Comparison of ENCODE assay signal across 8 cellular contexts in the genomic region with DNA sequence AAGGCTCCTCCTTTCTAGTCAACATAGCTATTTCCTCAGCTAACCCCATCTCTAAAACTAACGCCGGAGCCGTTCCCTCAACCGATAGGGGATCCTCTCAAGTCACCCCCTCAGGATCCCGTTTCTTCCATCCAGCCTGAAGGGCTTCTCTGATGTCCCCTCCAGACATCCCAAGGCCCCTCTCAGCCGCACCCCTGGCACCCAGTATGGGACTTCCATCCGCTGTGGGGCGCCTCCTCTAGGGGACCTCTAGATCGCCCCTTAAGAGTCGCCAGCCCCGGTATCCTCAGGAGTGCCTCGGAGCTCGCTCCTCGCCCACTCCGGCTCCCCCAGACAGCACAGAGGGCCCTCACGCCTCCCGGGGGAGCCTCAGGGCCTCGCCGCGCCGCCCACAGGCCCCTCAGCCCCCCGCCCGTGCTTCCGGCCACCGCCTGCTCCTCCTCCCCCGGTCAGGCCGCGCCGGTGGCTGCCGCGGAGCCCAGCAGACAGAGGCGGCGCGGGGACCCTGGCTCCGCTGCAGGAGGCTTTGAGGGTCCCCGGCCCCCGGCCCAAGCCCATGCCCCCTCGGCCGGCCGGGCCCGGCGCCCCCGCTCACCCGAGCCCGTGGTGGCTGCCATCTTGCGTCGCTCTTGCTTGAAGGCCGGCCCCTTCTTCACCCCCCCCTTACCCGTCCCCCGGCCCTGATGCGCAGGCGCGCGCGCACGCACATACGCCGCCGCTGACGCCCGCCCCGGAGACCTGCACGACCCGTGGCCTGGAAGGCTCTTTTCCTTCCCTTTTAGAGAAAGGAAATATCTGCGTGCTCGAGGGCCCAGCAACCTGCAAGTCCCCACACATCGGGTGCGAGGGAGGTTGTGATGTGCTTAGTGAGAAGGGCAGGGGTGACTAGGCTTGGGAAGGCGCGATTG. TPM values are rescaled to one million over a fixed set of nuclear protein-coding genes. Genes with fewer than 3 reads are reported as not detected.
DNase-seq lines count a peak whose midpoint lies in the region; ATAC-seq and TF ChIP-seq lines count a peak whose summit lies in the region.

A gene (minus strand): TSS at position 639 of the 908 bp plus-strand sequence. CDS start 22 bp downstream, at position 617.

- H3K9me3 ChIP-seq in BLaER1 treated with 17β-estradiol and CSF1 and Interleukin-3, amounts not matched to agents 10 nM and 100 nM (replicated peaks in 1 of 11), result no peaks in the 10 kb centered on the region
- H3K9me3 ChIP-seq in OCI-LY3 (ENCODE audit: insufficient read depth, low read length), result no peaks in the 10 kb centered on the region

- peak within 1 kb of the TSS; percentile 97 for H3K4me3 Mint-ChIP-seq in endothelial cell (ENCODE audit: unreplicated experiment)

- H3K4me1 Mint-ChIP-seq in endothelial cell (ENCODE audit: unreplicated experiment), result peaks cover 66% of the 10 kb centered on the region

- peaks cover 6 to 22% (median 14%) of the 10 kb centered on the region in 11 experiments; a peak in 21 of 22 replicates for H3K36me3 ChIP-seq in BLaER1 treated with 17β-estradiol and CSF1 and Interleukin-3, amounts not matched to agents 10 nM and 100 nM
- peaks cover 28% of the 10 kb centered on the region for H3K36me3 ChIP-seq in OCI-LY3 (replicated peaks; ENCODE audit: low read depth, low read length)

- DNase-seq in HuH-7.5 (ENCODE audit: low spot score) (peak; percentile 94), endothelial cell (ENCODE audit: low spot score) (peak; percentile 87), midbrain (lab: John Stamatoyannopoulos, UW) (peak; percentile 95)
- DNase-seq in activated CD8-positive, alpha-beta memory T cell treated with anti-CD3 and anti-CD28 coated beads, Interleukin-2, amount 50 U/mL, for 48 hours, result peak; percentile 94
- peak; percentile 82 to 88 for DNase-seq in stimulated activated CD8-positive, alpha-beta memory T cell treated with anti-CD3 and anti-CD28 coated beads, Interleukin-15, amount 100 ng/mL, for 48 hours (ENCODE audit: low read depth in 2 of 2)

- peaks cover 14% of the 10 kb centered on the region for H3K36me3 Mint-ChIP-seq in endothelial cell (ENCODE audit: low read depth, unreplicated experiment)

- no peaks in the 10 kb centered on the region for H3K9me3 Mint-ChIP-seq in endothelial cell (ENCODE audit: unreplicated experiment)

- peak within 1 kb of the TSS; percentile 96 to 99 (median 98) for H3K4me2 ChIP-seq in BLaER1 treated with 17β-estradiol and CSF1 and Interleukin-3, amounts not matched to agents 10 nM and 100 nM
- peak within 1 kb of the TSS; percentile 94 for H3K4me2 ChIP-seq in OCI-LY3 (ENCODE audit: low read length)

- no peaks in the 10 kb centered on the region for H3K27me3 ChIP-seq in BLaER1 treated with 17β-estradiol and CSF1 and Interleukin-3, amounts not matched to agents 10 nM and 100 nM
- no peaks in the 10 kb centered on the region for H3K27me3 ChIP-seq in OCI-LY3 (ENCODE audit: low read depth, low read length)

- peaks cover 41 to 49% (median 45%) of the 10 kb centered on the region in 11 experiments; a peak in 20 of 22 replicates for H4K20me1 ChIP-seq in BLaER1 treated with 17β-estradiol and CSF1 and Interleukin-3, amounts not matched to agents 10 nM and 100 nM
- H4K20me1 ChIP-seq in OCI-LY3 (ENCODE audit: insufficient read depth, low read length), result peaks cover 46% of the 10 kb centered on the region

- TF ChIP-seq CTCF in OCI-LY3 (IDR thresholded peaks at IDR 0.05; ENCODE audit: low read depth, low read length), result peak; percentile 71
- no peak for TF ChIP-seq CTCF in endothelial cell (IDR thresholded peaks at IDR 0.05; ENCODE audit: unreplicated experiment)

- peak within 1 kb of the TSS; percentile 79 for H2AFZ ChIP-seq in OCI-LY3 (ENCODE audit: low read depth, low read length)

- peak within 1 kb of the TSS; percentile 98 for H3K27ac Mint-ChIP-seq in endothelial cell (ENCODE audit: unreplicated experiment)

- peaks cover 27% of the 10 kb centered on the region for H3K27me3 Mint-ChIP-seq in endothelial cell (ENCODE audit: unreplicated experiment)

- ATAC-seq in GM19438 (IDR thresholded peaks at IDR 0.05; ENCODE audit: low read depth, unreplicated experiment), result peak; percentile 50

- peaks cover 68 to 80% (median 77%) of the 10 kb centered on the region in 10 experiments for H3K4me1 ChIP-seq in BLaER1 treated with 17β-estradiol and CSF1 and Interleukin-3, amounts not matched to agents 10 nM and 100 nM
- peaks cover 50% of the 10 kb centered on the region for H3K4me1 ChIP-seq in OCI-LY3 (ENCODE audit: low read length)

- peaks cover 68% of the 10 kb centered on the region for H3K79me2 ChIP-seq in OCI-LY3 (ENCODE audit: low read length)

- peak within 1 kb of the TSS; percentile 92 to 98 (median 97) for H3K9ac ChIP-seq in BLaER1 treated with 17β-estradiol and CSF1 and Interleukin-3, amounts not matched to agents 10 nM and 100 nM
- H3K9ac ChIP-seq in OCI-LY3 (ENCODE audit: low read length), result peak within 1 kb of the TSS; percentile 95

- peak within 1 kb of the TSS; percentile 88 to 99 (median 97) for H3K27ac ChIP-seq in BLaER1 treated with 17β-estradiol and CSF1 and Interleukin-3, amounts not matched to agents 10 nM and 100 nM
- peak within 1 kb of the TSS; percentile 78 for H3K27ac ChIP-seq in OCI-LY3 (ENCODE audit: low read length)

- H3K4me3 ChIP-seq in BLaER1 treated with 17β-estradiol and CSF1 and Interleukin-3, amounts not matched to agents 10 nM and 100 nM, result peak within 1 kb of the TSS; percentile 77 to 98 (median 90)
- H3K4me3 ChIP-seq in OCI-LY3 (ENCODE audit: low read length), result peak within 1 kb of the TSS; percentile 87

RNA-seq across cellular contexts. Expression of the gene that starts here (rescaled TPM):
- 223 TPM for total RNA-seq in endothelial cell (ENCODE audit: unreplicated experiment)

Comparison
In these comparisons a context has a peak if more than half of its experiments do, and no peak if none do; other contexts are left out.
1. Peak in every context shown above with its lines: DNase-seq, ATAC-seq, H3K4me3 ChIP-seq and H3K27ac ChIP-seq.